In the genomic region with DNA sequence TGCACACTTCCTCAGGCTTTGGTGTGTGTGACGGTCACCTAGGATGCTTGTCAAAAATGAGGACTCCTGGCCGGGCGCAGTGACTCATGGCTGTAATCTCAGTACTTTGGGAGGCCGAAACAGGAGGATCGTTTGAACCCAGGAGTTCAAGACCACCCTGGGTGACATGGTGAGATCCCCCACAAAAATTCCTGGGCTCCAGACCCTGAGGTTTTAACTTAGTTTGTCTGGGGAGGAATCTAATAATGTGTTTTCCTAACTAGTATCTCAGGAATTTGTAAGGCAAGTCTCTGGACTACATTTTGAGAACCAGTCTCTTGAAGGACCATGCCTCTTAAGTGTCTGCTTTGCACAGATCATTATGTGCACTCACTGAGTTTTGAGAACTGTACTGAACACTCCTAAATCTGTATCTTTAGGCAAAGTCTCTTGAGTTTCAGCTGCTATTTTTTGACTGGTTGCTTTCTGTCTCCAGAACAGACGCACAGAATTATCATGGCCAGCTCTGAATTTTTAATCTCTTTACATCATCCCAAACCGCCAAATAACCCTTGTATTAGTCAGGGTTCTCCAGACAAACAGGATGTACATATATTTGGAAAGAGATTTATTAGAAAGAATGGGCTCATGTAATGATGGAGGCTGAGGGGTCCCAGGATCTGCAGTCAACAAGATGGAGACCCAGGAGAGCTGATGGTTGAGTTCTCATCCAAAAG, we compare ENCODE assay signal across 13 cellular contexts. TPM values are rescaled to one million over a fixed set of nuclear protein-coding genes. Genes with fewer than 3 reads are reported as not detected.
A peak's percentile ranks its signal among the peaks of the same experiment; 100 is the strongest.
DNase-seq lines count a peak whose midpoint lies in the region; ATAC-seq and TF ChIP-seq lines count a peak whose summit lies in the region.
"Had no signal": no experiment of that assay in that cellular context is flagged by ENCODE, and none has a peak within 500 bp of the region (broad histone marks: within the 10 kb centered on the region; RNA-seq: fewer than 3 reads in every experiment).

No MANE protein-coding gene starts in this region.

- H3K27me3 ChIP-seq in left ventricle myocardium inferior (ENCODE audit: low read depth) = no peaks in the 10 kb centered on the region
- H3K27me3 ChIP-seq: tibial nerve had no signal

- H3K4me1 ChIP-seq in left ventricle myocardium inferior = peaks cover 23% of the 10 kb centered on the region
- H3K4me1 ChIP-seq: A549, parathyroid adenoma had no signal

- TF ChIP-seq CTCF in left ventricle myocardium inferior (IDR thresholded peaks at IDR 0.05; ENCODE audit: borderline replicate concordance) (peak; percentile 8), VCaP (conservative IDR thresholded peaks at IDR 0.05) (peak; percentile 59), fibroblast of villous mesenchyme (IDR thresholded peaks at IDR 0.05; ENCODE audit: insufficient read depth, low read depth, low read length) (no peak)

- ATAC-seq in Right ventricle myocardium superior (ENCODE audit: poor library complexity) (no peak), GM19328 (IDR thresholded peaks at IDR 0.05; ENCODE audit: unreplicated experiment) (no peak)
- ATAC-seq: CD8-positive, alpha-beta T cell had no signal

- no peaks in the 10 kb centered on the region for H3K36me3 ChIP-seq in left ventricle myocardium inferior
- H3K36me3 ChIP-seq: spleen, tibial nerve had no signal

- intact Hi-C loops in left ventricle myocardium inferior (cut with micrococcal nuclease) (loop anchor here (5.0 to 10.0 kb wide), 2 partner anchors 461 to 614 kb away; no protein-coding TSS in a partner anchor), Right ventricle myocardium superior (cut with DNase I) (loop anchor here (5.0 to 10.0 kb wide), 3 partner anchors 49 to 621 kb away; no protein-coding TSS in a partner anchor)

- H3K4me3 ChIP-seq in left ventricle myocardium inferior (no peak overlapping the region), fibroblast of villous mesenchyme (ENCODE audit: low read depth, low read length) (no peak overlapping the region)
- H3K4me3 ChIP-seq: A549, spleen, tibial nerve had no signal

- H3K27ac ChIP-seq in left ventricle myocardium inferior (replicated peaks) = no peak overlapping the region
- no peak overlapping the region for H3K27ac ChIP-seq in VCaP
- H3K27ac ChIP-seq: parathyroid adenoma, spleen, tibial nerve had no signal

- DNase-seq in left ventricle myocardium inferior (no peak), Right ventricle myocardium superior (no peak), fibroblast of villous mesenchyme (ENCODE audit: low read depth) (peak; percentile 75), NOMO-1 (lab: John Stamatoyannopoulos, UW; ENCODE audit: unreplicated experiment in 2 of 2) (no peak), GM19238 (ENCODE audit: insufficient read length, low spot score) (no peak), T1000 (lab: John Stamatoyannopoulos, UW) (no peak)

- H3K9me3 ChIP-seq in left ventricle myocardium inferior (replicated peaks) = no peaks in the 10 kb centered on the region
- H3K9me3 ChIP-seq: A549 had no signal

RNA-seq across cellular contexts. Expression of gene VANGL1, which starts 45.5 kb away (rescaled TPM):
- total RNA-seq in left ventricle myocardium inferior = 5.9 TPM
- 5.2 TPM for total RNA-seq in Right ventricle myocardium superior
- total RNA-seq in fibroblast of villous mesenchyme = 8.7 and 10.8 TPM in 2 replicates
